Comparison of ENCODE assay signal across 18 cellular contexts in genomic region chr5:12016149-12016740, GRCh38.
DNase-seq lines count a peak whose midpoint lies in the region; ATAC-seq, FAIRE-seq and TF ChIP-seq lines count a peak whose summit lies in the region.
"Had no signal": no experiment of that assay in that cellular context is flagged by ENCODE, and none has a peak within 500 bp of the region (broad histone marks: within the 10 kb centered on the region; RNA-seq: fewer than 3 reads in every experiment).

No MANE protein-coding gene starts in this region.

- POLR2A ChIA-PET in MCF 10A (lab: Yijun Ruan, JAX) = interaction anchor here (0.7 kb wide), 1 partner anchor 1941 kb away, joined by 3 read pairs; no protein-coding TSS in a partner anchor

- CTCF ChIA-PET in MCF 10A (lab: Yijun Ruan, JAX) = interaction anchor here (0.5 to 1.2 kb wide), 7 partner anchors 9 to 749 kb away, joined by 3 to 5 read pairs (median 3); no protein-coding TSS in a partner anchor

- ATAC-seq in GM18502 (IDR thresholded peaks at IDR 0.05; ENCODE audit: poor library complexity, unreplicated experiment) = no peak
- ATAC-seq: right cardiac atrium had no signal

- no peaks in the 10 kb centered on the region for H3K9me3 Mint-ChIP-seq in MCF 10A (ENCODE audit: unreplicated experiment)
- H3K9me3 Mint-ChIP-seq: nephron progenitor cell had no signal

- no peaks in the 10 kb centered on the region for H3K27me3 Mint-ChIP-seq in MCF 10A (ENCODE audit: insufficient read depth, unreplicated experiment)
- H3K27me3 Mint-ChIP-seq: CD8-positive, alpha-beta memory T cell had no signal

- DNase-seq in DMS 273 (lab: John Stamatoyannopoulos, UW; ENCODE audit: unreplicated experiment) (peak; percentile 63), M059J (ENCODE audit: low read depth) (peak; percentile 22), WERI-Rb-1 (peak; percentile 98), iPS-NIHi7 (ENCODE audit: extremely low spot score) (peak; percentile 32), GM12891 (ENCODE audit: insufficient read length, low spot score) (no peak), MCF 10A (ENCODE audit: unreplicated experiment) (no peak)
- DNase-seq in activated CD4-positive, CD25-positive, alpha-beta regulatory T cell (lab: John Stamatoyannopoulos, UW) = no peak
- DNase-seq: activated gamma-delta T cell; CD8-positive, alpha-beta memory T cell; erythroblast; HFFc6; nephron progenitor cell; right cardiac atrium; Right ventricle myocardium superior had no signal

- H3K36me3 Mint-ChIP-seq in MCF 10A (ENCODE audit: insufficient read depth, unreplicated experiment) = no peaks in the 10 kb centered on the region
- H3K36me3 Mint-ChIP-seq: CD8-positive, alpha-beta memory T cell had no signal

- TF ChIP-seq CTCF in WERI-Rb-1 (IDR thresholded peaks at IDR 0.05; ENCODE audit: low read depth, low read length) (no peak), MCF 10A (IDR thresholded peaks at IDR 0.05; ENCODE audit: unreplicated experiment) (no peak)

- no peak for FAIRE-seq in GM12891 (lab: Jason Lieb, UNC)
- FAIRE-seq: keratinocyte had no signal

- no peak overlapping the region for H3K4me3 Mint-ChIP-seq in MCF 10A (ENCODE audit: unreplicated experiment)
- H3K4me3 Mint-ChIP-seq: CD8-positive, alpha-beta memory T cell; HFFc6; nephron progenitor cell; T-helper 2 cell treated with Interferon-gamma antibody and Interleukin-4, amounts not matched to agents 5 μg/mL and 100 μg/mL, for 36 hours had no signal

- no peaks in the 10 kb centered on the region for H3K36me3 ChIP-seq in WERI-Rb-1
- H3K36me3 ChIP-seq: vagina had no signal

- TF ChIP-seq POLR2A in GM12891 (IDR thresholded peaks at IDR 0.05; ENCODE audit: low read depth, low read length) = no peak

- H3K4me3 ChIP-seq in WERI-Rb-1 (ENCODE audit: low read depth, low read length) = peak overlapping the region; percentile 10; the same call in 1 of the 2 replicates
- H3K4me3 ChIP-seq: vagina had no signal

- intact Hi-C loops in MCF 10A (cut with micrococcal nuclease) = no loop called here

- no peaks in the 10 kb centered on the region for H3K27me3 ChIP-seq in WERI-Rb-1 (ENCODE audit: insufficient read depth, low read depth, severe bottlenecking)
- H3K27me3 ChIP-seq: vagina had no signal

- H3K4me1 Mint-ChIP-seq in MCF 10A (ENCODE audit: insufficient read depth, unreplicated experiment) = no peaks in the 10 kb centered on the region
- H3K4me1 Mint-ChIP-seq: CD8-positive, alpha-beta memory T cell had no signal

- no peaks in the 10 kb centered on the region for H3K9me3 ChIP-seq in WERI-Rb-1 (ENCODE audit: severe bottlenecking)
- H3K9me3 ChIP-seq: vagina had no signal

- peak overlapping the region; percentile 82 for H3K27ac ChIP-seq in WERI-Rb-1
- H3K27ac ChIP-seq: vagina had no signal

- BruUV-seq in MCF 10A (replicated peaks; lab: Mats Ljungman, UMichigan) = no TSS peak

- H3K27ac Mint-ChIP-seq in MCF 10A (ENCODE audit: low read depth, unreplicated experiment) = no peak overlapping the region
- H3K27ac Mint-ChIP-seq: CD8-positive, alpha-beta memory T cell; HFFc6; nephron progenitor cell; T-helper 2 cell treated with Interferon-gamma antibody and Interleukin-4, amounts not matched to agents 5 μg/mL and 100 μg/mL, for 36 hours had no signal

TF ChIP-seq in GM12891, 5 proteins besides CTCF, POLR2A, EP300 and RAD21:
- TF ChIP-seq TAF1 (IDR thresholded peaks at IDR 0.05; ENCODE audit: low read depth, low read length) (no peak), SPI1 (IDR thresholded peaks at IDR 0.05; ENCODE audit: low read depth, low read length) (no peak), POLR2AphosphoS5 (IDR thresholded peaks at IDR 0.05; ENCODE audit: low read depth, low read length) (no peak), PAX5 (IDR thresholded peaks at IDR 0.05; ENCODE audit: insufficient read depth, low read length, severe bottlenecking) (no peak), POU2F2 (IDR thresholded peaks at IDR 0.05; ENCODE audit: low read depth, low read length) (no peak)

Comparison
In these comparisons a context has a peak if more than half of its experiments do, and no peak if none do; other contexts are left out.
1. DNase-seq: peak in DMS 273 (single experiment), M059J (single experiment), WERI-Rb-1 (single experiment) and iPS-NIHi7 (single experiment); none in GM12891 (single experiment), activated CD4-positive, CD25-positive, alpha-beta regulatory T cell (0 of 4) and MCF 10A (single experiment).